Comparison of ENCODE assay signal across 12 cellular contexts in genomic region chr5:129063483-129064136, GRCh38. TPM values are rescaled to one million over a fixed set of nuclear protein-coding genes. Genes with fewer than 3 reads are reported as not detected.
DNase-seq lines count a peak whose midpoint lies in the region; ATAC-seq and TF ChIP-seq lines count a peak whose summit lies in the region.
"Had no signal": no experiment of that assay in that cellular context is flagged by ENCODE, and none has a peak within 500 bp of the region (broad histone marks: within the 10 kb centered on the region; RNA-seq: fewer than 3 reads in every experiment).

No MANE protein-coding gene starts in this region.

- H3K27ac ChIP-seq in Peyer's patch = no peak overlapping the region

- H3K4me3 ChIP-seq in BE2C (ENCODE audit: low read depth, low read length) (peak overlapping the region; percentile 23; the same call in 1 of the 2 replicates), astrocyte of the cerebellum (ENCODE audit: low read depth, low read length) (no peak overlapping the region), Peyer's patch (no peak overlapping the region)

- peak; percentile 55 for DNase-seq in BE2C
- DNase-seq in NCI-H1694 treated with DMSO at 0.1 percent for 48 hours (lab: John Stamatoyannopoulos, UW) = peak; percentile 42
- peak; percentile 57 for DNase-seq in astrocyte of the cerebellum (ENCODE audit: low read depth)
- no peak for DNase-seq in left cardiac atrium
- DNase-seq in Peyer's patch = no peak
- DNase-seq in mesenteric fat pad (ENCODE audit: low spot score) = no peak
- DNase-seq in central memory CD4-positive, alpha-beta T cell = no peak
- no peak for DNase-seq in AG08395 (ENCODE audit: low spot score)
- DNase-seq: activated CD4-positive, alpha-beta T cell treated with anti-CD3 and anti-CD28 coated beads for 4 hours; KG1; NK-92 treated with Interleukin-12 subunit alpha and Interleukin-12 subunit beta, amount 100 ng/mL, for 24 hours; SW 1271 had no signal

- no peaks in the 10 kb centered on the region for H3K9me3 ChIP-seq in BE2C
- H3K9me3 ChIP-seq in Peyer's patch = no peaks in the 10 kb centered on the region

- no peak for TF ChIP-seq POLR2A in Peyer's patch (IDR thresholded peaks at IDR 0.05)

- no peak for TF ChIP-seq CTCF in BE2C (IDR thresholded peaks at IDR 0.05; ENCODE audit: low read depth, low read length)
- TF ChIP-seq CTCF in astrocyte of the cerebellum (IDR thresholded peaks at IDR 0.05; ENCODE audit: low read depth, low read length, missing control alignments) = no peak
- no peak for TF ChIP-seq CTCF in Peyer's patch (IDR thresholded peaks at IDR 0.05)

- intact Hi-C loops in left cardiac atrium (cut with DNase I) = no loop called here

- H3K27me3 ChIP-seq in BE2C (no peaks in the 10 kb centered on the region), Peyer's patch (no peaks in the 10 kb centered on the region)

- peaks cover 41% of the 10 kb centered on the region for H3K4me1 ChIP-seq in BE2C
- no peaks in the 10 kb centered on the region for H3K4me1 ChIP-seq in Peyer's patch

- H3K36me3 ChIP-seq in BE2C (no peaks in the 10 kb centered on the region), Peyer's patch (no peaks in the 10 kb centered on the region)

- ATAC-seq in left cardiac atrium = peak; percentile 70 to 71

- in situ Hi-C loops in astrocyte of the cerebellum (cut with HindIII; ENCODE audit: low sequenced_read_pairs) = loop anchor here (10.0 kb wide), 1 partner anchor 71 kb away; no protein-coding TSS in a partner anchor

RNA-seq across cellular contexts. Expression of gene ISOC1, which starts 30.9 kb away (rescaled TPM):
- 80.5 TPM for polyA plus RNA-seq in BE2C (2012; ENCODE audit: insufficient read depth, insufficient read length, low read depth)
- total RNA-seq in left cardiac atrium = 100 to 1,000 TPM in 1 of 2 donors, 10 to 100 TPM in 1; 78.7 to 103 TPM
- total RNA-seq in Peyer's patch = 10 to 100 TPM; 21.5 to 54.5 (median 38.7) TPM
- total RNA-seq in mesenteric fat pad = 22.6 TPM

Comparison
In these comparisons a context has a peak if more than half of its experiments do, and no peak if none do; other contexts are left out.
1. DNase-seq: peak in BE2C (single experiment), NCI-H1694 treated with DMSO at 0.1 percent for 48 hours (single experiment) and astrocyte of the cerebellum (single experiment); none in left cardiac atrium (single experiment), Peyer's patch (0 of 3), mesenteric fat pad (single experiment), central memory CD4-positive, alpha-beta T cell (single experiment) and AG08395 (single experiment).